13 cellular contexts compared by ENCODE assay signal in the genomic region with DNA sequence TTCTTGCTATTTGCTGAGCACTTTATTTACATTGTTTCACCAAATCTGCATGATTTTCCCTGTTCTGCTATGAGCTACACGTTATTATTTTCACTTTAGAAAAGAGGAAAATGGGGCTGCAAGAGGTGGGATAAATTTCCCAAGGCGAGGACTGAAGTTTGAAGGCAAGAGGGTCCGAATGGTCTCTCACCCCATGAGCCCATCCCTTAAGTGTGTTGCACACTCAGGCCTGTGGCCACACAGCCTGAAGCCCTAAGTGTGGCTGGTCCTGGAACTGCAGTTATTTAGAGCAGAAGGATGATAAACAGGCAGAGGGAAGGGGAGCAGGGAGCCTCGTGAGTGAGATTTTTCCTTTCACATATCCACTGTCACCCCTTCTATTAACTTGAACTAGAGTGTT. TPM values are rescaled to one million over a fixed set of nuclear protein-coding genes. Genes with fewer than 3 reads are reported as not detected.
DNase-seq lines count a peak whose midpoint lies in the region; ATAC-seq and TF ChIP-seq lines count a peak whose summit lies in the region.
"Had no signal": no experiment of that assay in that cellular context is flagged by ENCODE, and none has a peak within 500 bp of the region (broad histone marks: within the 10 kb centered on the region; RNA-seq: fewer than 3 reads in every experiment).

No MANE protein-coding gene starts in this region.

- no peak overlapping the region for H3K4me3 Mint-ChIP-seq in HFFc6

- H3K27ac Mint-ChIP-seq in HFFc6, result no peak overlapping the region

- H3K36me3 Mint-ChIP-seq in HFFc6 (ENCODE audit: low read depth), result no peaks in the 10 kb centered on the region

- no peaks in the 10 kb centered on the region for H3K9me3 ChIP-seq in WERI-Rb-1 (ENCODE audit: severe bottlenecking)

- ATAC-seq in GM19395 (IDR thresholded peaks at IDR 0.05; ENCODE audit: unreplicated experiment) (no peak), GM21619 (IDR thresholded peaks at IDR 0.05; ENCODE audit: unreplicated experiment) (no peak)
- ATAC-seq: right cardiac atrium had no signal

- no peak overlapping the region for H3K27ac ChIP-seq in WERI-Rb-1

- H3K36me3 ChIP-seq in WERI-Rb-1, result no peaks in the 10 kb centered on the region

- no peaks in the 10 kb centered on the region for H3K4me1 Mint-ChIP-seq in HFFc6 (ENCODE audit: low read depth)

- no peak overlapping the region for H3K4me3 ChIP-seq in WERI-Rb-1 (ENCODE audit: low read depth, low read length)

- H3K27me3 ChIP-seq in WERI-Rb-1 (ENCODE audit: insufficient read depth, low read depth, severe bottlenecking), result no peaks in the 10 kb centered on the region

- no peaks in the 10 kb centered on the region for H3K9me3 Mint-ChIP-seq in HFFc6

- H3K27me3 Mint-ChIP-seq in HFFc6 (ENCODE audit: insufficient read depth), result peaks cover 56% of the 10 kb centered on the region

- TF ChIP-seq CTCF in HFFc6 (IDR thresholded peaks at IDR 0.05) (peak; percentile 56), WERI-Rb-1 (IDR thresholded peaks at IDR 0.05; ENCODE audit: low read depth, low read length) (peak; percentile 38)

- DNase-seq in AG20443 (ENCODE audit: low spot score) (peak; percentile 37), HFFc6 (no peak), WERI-Rb-1 (no peak), iPS-NIHi7 (ENCODE audit: extremely low spot score) (peak; percentile 49), COLO668 (lab: John Stamatoyannopoulos, UW; ENCODE audit: unreplicated experiment) (no peak), C1 segment of cervical spinal cord (lab: John Stamatoyannopoulos, UW) (no peak)
- DNase-seq: activated CD8-positive, alpha-beta memory T cell treated with anti-CD3 and anti-CD28 coated beads, Interleukin-2, amount 50 U/mL, for 4 hours; amygdala; MV-4-11; NCI-H774; right cardiac atrium had no signal

RNA-seq across cellular contexts. Expression of a gene that starts 7.8 kb away (rescaled TPM):
- total RNA-seq in HFFc6 (2021; fragmentation: NEBNext Ultra II Directional; extraction: Animal tissue kit (Norgen Biotek cat#: 25700)), result under 1 TPM in 1 of 6 experiments, not detected in 5; 0.14 TPM

Comparison
In these comparisons a context has a peak if more than half of its experiments do, and no peak if none do; other contexts are left out.
1. DNase-seq: peak in AG20443 (single experiment) and iPS-NIHi7 (single experiment); none in HFFc6 (single experiment), WERI-Rb-1 (single experiment), COLO668 (single experiment) and C1 segment of cervical spinal cord (0 of 14).